Comparison of ENCODE assay signal across 11 cellular contexts in the genomic region with DNA sequence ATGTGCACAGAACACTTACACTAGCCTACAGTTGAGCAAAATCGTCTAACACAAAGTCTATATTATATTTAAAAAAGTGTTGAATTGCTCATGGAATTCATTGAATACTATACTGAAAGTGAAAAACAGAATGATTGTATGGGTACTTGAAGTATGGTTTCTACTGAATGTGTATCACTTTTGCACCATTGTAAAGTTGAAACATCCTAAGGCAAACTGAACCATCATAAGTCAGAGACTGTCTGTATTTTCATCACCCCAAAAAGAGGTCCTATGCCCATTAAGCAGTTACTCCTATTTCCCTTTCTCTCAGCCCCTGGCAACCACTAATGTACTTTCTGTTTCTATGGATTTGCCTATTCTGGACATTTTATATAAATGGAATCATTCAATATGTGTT. TPM values are rescaled to one million over a fixed set of nuclear protein-coding genes. Genes with fewer than 3 reads are reported as not detected.
A peak's percentile ranks its signal among the peaks of the same experiment; 100 is the strongest.
DNase-seq lines count a peak whose midpoint lies in the region; ATAC-seq and TF ChIP-seq lines count a peak whose summit lies in the region.
"Had no signal": no experiment of that assay in that cellular context is flagged by ENCODE, and none has a peak within 500 bp of the region (broad histone marks: within the 10 kb centered on the region; RNA-seq: fewer than 3 reads in every experiment).

No MANE protein-coding gene starts in this region.

- no peaks in the 10 kb centered on the region for H4K20me1 ChIP-seq in PC-9 (ENCODE audit: insufficient read depth)

- 80 to 85% methylated on average over 1 of the region's 1 CpG for WGBS in sigmoid colon, 2 donors

- H2AFZ ChIP-seq in PC-9, result no peak overlapping the region

- H3F3A ChIP-seq in PC-9 (ENCODE audit: insufficient read depth, low read depth), result peaks cover 41% of the 10 kb centered on the region

- H3K27me3 ChIP-seq in PC-9 (ENCODE audit: insufficient read depth, low read depth) (no peaks in the 10 kb centered on the region), brain microvascular endothelial cell (replicated peaks) (no peaks in the 10 kb centered on the region), sigmoid colon (no peaks in the 10 kb centered on the region), left ventricle myocardium inferior (ENCODE audit: low read depth) (no peaks in the 10 kb centered on the region)

- intact Hi-C loops in PC-9 (cut with micrococcal nuclease; ENCODE audit: unreplicated experiment) (no loop called here), sigmoid colon (cut with DNase I) (loop anchor here (5.0 to 10.0 kb wide), 2 partner anchors 503 to 741 kb away; no protein-coding TSS in a partner anchor), left ventricle myocardium inferior (cut with micrococcal nuclease) (no loop called here)

- TF ChIP-seq POLR2A in sigmoid colon (IDR thresholded peaks at IDR 0.05), result no peak

- H3K27ac ChIP-seq in PC-9 (peak overlapping the region; percentile 98; the same call in 1 of the 2 replicates), brain microvascular endothelial cell (peak overlapping the region; percentile 88), sigmoid colon (peak overlapping the region in 3 of 4 donors; percentile 96 to 99 (median 97)), left ventricle myocardium inferior (replicated peaks) (no peak overlapping the region), caudate nucleus (ENCODE audit: low read depth, low read length) (no peak overlapping the region)
- H3K27ac ChIP-seq: 22Rv1, SK-N-MC had no signal

- no peak overlapping the region for H3K4me3 ChIP-seq in PC-9
- no peak overlapping the region for H3K4me3 ChIP-seq in brain microvascular endothelial cell (ENCODE audit: low read depth, low read length)
- H3K4me3 ChIP-seq in sigmoid colon, result no peak overlapping the region
- no peak overlapping the region for H3K4me3 ChIP-seq in left ventricle myocardium inferior
- H3K4me3 ChIP-seq: SK-N-MC had no signal

- H3K4me2 ChIP-seq in PC-9, result peak overlapping the region; percentile 95

- POLR2A ChIA-PET in PC-9 (lab: Charles Lee; ENCODE audit: unreplicated experiment), result interaction anchor here (0.7 kb wide), 1 partner anchor 25 kb away, joined by 6 read pairs; no protein-coding TSS in a partner anchor

- DNase-seq in DMS53 treated with DMSO at 0.1 percent for 48 hours (lab: John Stamatoyannopoulos, UW; ENCODE audit: unreplicated experiment) (peak; percentile 70), DMS53 (lab: John Stamatoyannopoulos, UW) (no peak), PC-9 (no peak), brain microvascular endothelial cell (no peak), sigmoid colon (no peak), left ventricle myocardium inferior (no peak), caudate nucleus (lab: John Stamatoyannopoulos, UW) (no peak)
- DNase-seq: H7 had no signal

- H3K9me2 ChIP-seq in PC-9 (ENCODE audit: insufficient read depth), result no peaks in the 10 kb centered on the region

- TF ChIP-seq EP300 in sigmoid colon (IDR thresholded peaks at IDR 0.05), result no peak

- in situ Hi-C loops in brain microvascular endothelial cell (cut with HindIII; ENCODE audit: low pct_ligation_motif_present, low sequenced_read_pairs), result no loop called here

- no TSS peak for BruUV-seq in PC-9 (replicated peaks; lab: Mats Ljungman, UMichigan)

- H3K4me1 ChIP-seq in PC-9 (replicated peaks; ENCODE audit: insufficient read depth), result peaks cover 37% of the 10 kb centered on the region
- peaks cover 0 to 82% (median 63%) of the 10 kb centered on the region in 4 donors for H3K4me1 ChIP-seq in sigmoid colon
- peaks cover 61% of the 10 kb centered on the region for H3K4me1 ChIP-seq in left ventricle myocardium inferior

- CTCF ChIA-PET in PC-9 (lab: Charles Lee), result no interaction called here

- ATAC-seq in HG03378 (IDR thresholded peaks at IDR 0.05; ENCODE audit: unreplicated experiment), result no peak

- TF ChIP-seq CTCF in PC-9 (conservative IDR thresholded peaks at IDR 0.05), result no peak
- TF ChIP-seq CTCF in brain microvascular endothelial cell (IDR thresholded peaks at IDR 0.05; ENCODE audit: low read depth, low read length, missing control alignments), result no peak
- no peak for TF ChIP-seq CTCF in sigmoid colon (IDR thresholded peaks at IDR 0.05)
- no peak for TF ChIP-seq CTCF in left ventricle myocardium inferior (IDR thresholded peaks at IDR 0.05; ENCODE audit: borderline replicate concordance)

- H3K9me3 ChIP-seq in PC-9 (ENCODE audit: insufficient read depth, low read depth) (0 out of 2 replicates have a peak, but pooled peaks cover 2% of the 10 kb centered on the region), sigmoid colon (no peaks in the 10 kb centered on the region), left ventricle myocardium inferior (replicated peaks) (no peaks in the 10 kb centered on the region)

- peaks cover 36% of the 10 kb centered on the region for H3K79me2 ChIP-seq in PC-9 (ENCODE audit: low read depth)

- H3K36me3 ChIP-seq in PC-9 (ENCODE audit: low read depth), result 0 out of 2 replicates have a peak, but pooled peaks cover 15% of the 10 kb centered on the region
- no peaks in the 10 kb centered on the region for H3K36me3 ChIP-seq in brain microvascular endothelial cell (replicated peaks)
- no peaks in the 10 kb centered on the region for H3K36me3 ChIP-seq in sigmoid colon
- no peaks in the 10 kb centered on the region for H3K36me3 ChIP-seq in left ventricle myocardium inferior

RNA-seq across cellular contexts. Expression of a gene that starts 4.4 kb away (rescaled TPM):
- total RNA-seq in PC-9 (2021), result 41.9 and 46.3 TPM in 2 replicates
- 10 to 100 TPM; 33.2 to 68.1 (median 60.5) TPM for total RNA-seq in sigmoid colon
- polyA plus RNA-seq in sigmoid colon, result 1 to 10 TPM in 2 of 3 donors, under 1 TPM in 1; 0.46 to 5.3 (median 2.4) TPM
- total RNA-seq in left ventricle myocardium inferior, result 2.3 TPM

RNA-seq across cellular contexts. Expression of a gene that starts 4.8 kb away (rescaled TPM):
- 10.9 and 11.2 TPM in 2 replicates for total RNA-seq in PC-9 (2021)
- total RNA-seq in sigmoid colon, result 10 to 100 TPM in 1 of 4 donors, 1 to 10 TPM in 3; 3.0 to 11.9 (median 7.3) TPM
- polyA plus RNA-seq in sigmoid colon, result 1 to 10 TPM; 1.2 to 5.8 (median 1.8) TPM
- 0.55 TPM for total RNA-seq in left ventricle myocardium inferior

Comparison
In these comparisons a context has a peak if more than half of its experiments do, and no peak if none do; other contexts are left out.
1. H3K27ac ChIP-seq: peak in PC-9 (single experiment), brain microvascular endothelial cell (single experiment) and sigmoid colon (3 of 4); none in left ventricle myocardium inferior (single experiment) and caudate nucleus (single experiment).
2. RNA of a gene that starts 4.4 kb away (total RNA-seq): 33.2 to 68.1 TPM in sigmoid colon and 41.9 to 46.3 TPM in PC-9; 2.3 TPM in left ventricle myocardium inferior (single experiment); every median in the first group is over 10 times any median in the second.